Comparison of ENCODE assay signal across 23 cellular contexts in genomic region chr22:19710020-19710768, GRCh38. TPM values are rescaled to one million over a fixed set of nuclear protein-coding genes. Genes with fewer than 3 reads are reported as not detected.
"Had no signal": no experiment of that assay in that cellular context is flagged by ENCODE, and none has a peak within 500 bp of the region (broad histone marks: within the 10 kb centered on the region; RNA-seq: fewer than 3 reads in every experiment).

No MANE protein-coding gene starts in this region.

- H3K4me3 Mint-ChIP-seq: activated naive CD8-positive, alpha-beta T cell; neural crest cell; stimulated activated effector memory CD8-positive, alpha-beta T cell treated with anti-CD3 and anti-CD28 coated beads, Interleukin-12 subunit alpha, Interleukin-12 subunit beta, amount 100 ng/mL, for 72 hours had no signal

- FAIRE-seq: small intestine, TTC549 had no signal

- H3K36me3 ChIP-seq: cardiac muscle cell, prostate gland, right lobe of liver, thoracic aorta, upper lobe of left lung had no signal

- H3K27ac Mint-ChIP-seq: activated naive CD8-positive, alpha-beta T cell; stimulated activated effector memory CD8-positive, alpha-beta T cell treated with anti-CD3 and anti-CD28 coated beads, Interleukin-12 subunit alpha, Interleukin-12 subunit beta, amount 100 ng/mL, for 72 hours had no signal

- H3K9me3 Mint-ChIP-seq: neural crest cell; stimulated activated effector memory CD8-positive, alpha-beta T cell treated with anti-CD3 and anti-CD28 coated beads, Interleukin-12 subunit alpha, Interleukin-12 subunit beta, amount 100 ng/mL, for 72 hours had no signal

- H3K4me1 Mint-ChIP-seq: stimulated activated effector memory CD8-positive, alpha-beta T cell treated with anti-CD3 and anti-CD28 coated beads, Interleukin-12 subunit alpha, Interleukin-12 subunit beta, amount 100 ng/mL, for 72 hours had no signal

- H3K27me3 ChIP-seq: right lobe of liver had no signal

- H3K9me3 ChIP-seq: prostate gland, right lobe of liver, thoracic aorta, upper lobe of left lung had no signal

- H3K36me3 Mint-ChIP-seq: activated naive CD8-positive, alpha-beta T cell; stimulated activated effector memory CD8-positive, alpha-beta T cell treated with anti-CD3 and anti-CD28 coated beads, Interleukin-12 subunit alpha, Interleukin-12 subunit beta, amount 100 ng/mL, for 72 hours had no signal

- H3K27ac ChIP-seq: cardiac muscle cell, epithelial cell of prostate, prostate gland, right lobe of liver, thoracic aorta, upper lobe of left lung had no signal

- ATAC-seq: left lobe of liver; right lobe of liver; stimulated activated effector memory CD8-positive, alpha-beta T cell treated with anti-CD3 and anti-CD28 coated beads, Interleukin-12 subunit alpha, Interleukin-12 subunit beta, amount 100 ng/mL, for 72 hours had no signal

- H3K4me1 ChIP-seq: prostate gland had no signal

- DNase-seq: activated CD4-positive, alpha-beta T cell treated with anti-CD3 and anti-CD28 coated beads, Interleukin-2, amount 50 U/mL, for 4 hours; activated gamma-delta T cell; foreskin fibroblast; hippocampal formation; islet precursor cell; mammary epithelial cell; small intestine; stimulated activated CD4-positive, alpha-beta T cell treated with anti-CD3 and anti-CD28 coated beads, Interleukin-4, amount 100 ng/mL, for 1 hour had no signal

- H3K4me3 ChIP-seq: cardiac muscle cell, dorsolateral prefrontal cortex, prostate gland, right lobe of liver, thoracic aorta, upper lobe of left lung had no signal

RNA-seq across cellular contexts. Expression of gene SEPTIN5, which starts 4.1 kb away (rescaled TPM):
- total RNA-seq: T-helper 2 cell treated with Interferon-gamma antibody and Interleukin-4, amounts not matched to agents 100 ng/mL and 5 ng/mL, for 36 hours had no signal

RNA-seq across cellular contexts. Expression of gene GP1BB, which starts 13.1 kb away (rescaled TPM):
- total RNA-seq: T-helper 2 cell treated with Interferon-gamma antibody and Interleukin-4, amounts not matched to agents 100 ng/mL and 5 ng/mL, for 36 hours had no signal

RNA-seq across cellular contexts. Expression of gene TBX1, which starts 50.4 kb away (rescaled TPM):
- total RNA-seq: activated CD8-positive, alpha-beta memory T cell treated with anti-CD3 and anti-CD28 coated beads for 36 hours; mononuclear cell; neural crest cell had no signal
- polyA plus RNA-seq: mammary epithelial cell had no signal
